1 cellular context compared by ENCODE assay signal in genomic region chr16:17251496-17251895, GRCh38.
TF ChIP-seq lines count a peak whose summit lies in the region.

No MANE protein-coding gene starts in this region.

TF ChIP-seq in GM23338, 12 proteins besides CTCF, POLR2A, EP300 and RAD21 (continued from another document):
- TF ChIP-seq REST (IDR thresholded peaks at IDR 0.05; ENCODE audit: unreplicated experiment), result no peak
- no peak for TF ChIP-seq POLR2AphosphoS5 (IDR thresholded peaks at IDR 0.05; ENCODE audit: low read depth)
- no peak for TF ChIP-seq NANOG (IDR thresholded peaks at IDR 0.05; ENCODE audit: borderline replicate concordance)
- TF ChIP-seq CREB1 (CRISPR knock-in tag; IDR thresholded peaks at IDR 0.05; ENCODE audit: low read depth), result no peak
- TF ChIP-seq ZNF114 (CRISPR knock-in tag; IDR thresholded peaks at IDR 0.05), result no peak
- TF ChIP-seq ZNF331 (CRISPR knock-in tag; IDR thresholded peaks at IDR 0.05; ENCODE audit: low read depth), result no peak
